18 cellular contexts compared by ENCODE assay signal in genomic region chr18:390748-391478, GRCh38.
"Had no signal": no experiment of that assay in that cellular context is flagged by ENCODE, and none has a peak within 500 bp of the region (broad histone marks: within the 10 kb centered on the region; RNA-seq: fewer than 3 reads in every experiment).

No MANE protein-coding gene starts in this region.

- H3K27me3 ChIP-seq: heart right ventricle, neural progenitor cell, ovary, suprapubic skin, thyroid gland had no signal

- H3K9ac ChIP-seq: neural progenitor cell had no signal

- H3K36me3 ChIP-seq: heart right ventricle, neural progenitor cell, ovary, suprapubic skin, thyroid gland had no signal

- H3K4me3 ChIP-seq: coronary artery, heart right ventricle, neural progenitor cell, ovary, smooth muscle cell, suprapubic skin, thyroid gland had no signal

- H3K4me1 ChIP-seq: neural progenitor cell had no signal

- H2AFZ ChIP-seq: neural progenitor cell had no signal

- DNase-seq: effector CD4-positive, alpha-beta T cell; endodermal cell; erythroblast; heart right ventricle; hypothalamus; kidney glomerular epithelial cell; natural killer cell; nucleus accumbens; ovary; right cardiac atrium; stimulated activated CD4-positive, alpha-beta T cell treated with anti-CD3 and anti-CD28 coated beads, Interleukin-4, amount 100 ng/mL, for 1 hour; stimulated activated CD8-positive, alpha-beta memory T cell treated with anti-CD3 and anti-CD28 coated beads, Interleukin-4, amount 100 ng/mL, for 48 hours; stimulated activated naive CD8-positive, alpha-beta T cell treated with anti-CD3 and anti-CD28 coated beads, Interleukin-15, Interleukin-2, amounts not matched to agents 100 U/mL and 50 U/mL, for 24 hours; thyroid gland had no signal

- H3K9me3 ChIP-seq: heart right ventricle, ovary, suprapubic skin, thyroid gland had no signal

- H3K27ac ChIP-seq: heart right ventricle, neural progenitor cell, ovary, suprapubic skin, thyroid gland had no signal

- H3K4me2 ChIP-seq: neural progenitor cell had no signal
